Comparison of ENCODE assay signal across 17 cellular contexts in the genomic region with DNA sequence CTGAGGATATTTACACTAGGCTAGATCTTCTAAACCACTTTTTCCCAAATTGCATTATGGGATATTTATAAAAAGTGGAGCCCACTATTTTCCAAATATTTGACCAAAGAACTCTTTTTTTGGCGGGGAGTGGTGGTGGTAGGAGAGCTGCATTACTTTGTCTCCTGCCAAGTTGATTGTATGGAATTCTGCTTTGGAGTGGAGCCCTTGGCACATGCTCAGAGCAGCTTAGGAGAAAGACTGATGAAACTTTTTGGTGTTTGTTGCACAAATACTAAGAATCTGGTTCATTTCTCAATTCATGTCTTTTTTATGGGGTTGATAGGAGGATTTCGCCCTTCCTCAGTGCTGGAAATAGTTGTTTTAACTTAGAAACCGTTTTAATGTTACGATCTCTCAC.
DNase-seq lines count a peak whose midpoint lies in the region; ATAC-seq and TF ChIP-seq lines count a peak whose summit lies in the region.
"Had no signal": no experiment of that assay in that cellular context is flagged by ENCODE, and none has a peak within 500 bp of the region (broad histone marks: within the 10 kb centered on the region; RNA-seq: fewer than 3 reads in every experiment).

No MANE protein-coding gene starts in this region.

- 66 to 72% methylated on average over 4 of the region's 4 CpGs for WGBS in heart right ventricle, 2 donors

- peaks cover 0 to 8% (median 0%) of the 10 kb centered on the region in 7 donors for H3K27me3 ChIP-seq in heart right ventricle
- no peaks in the 10 kb centered on the region for H3K27me3 ChIP-seq in effector memory CD4-positive, alpha-beta T cell (replicated peaks; ENCODE audit: control insufficient read depth, insufficient read depth, low read length, poor library complexity, severe bottlenecking)
- H3K27me3 ChIP-seq: BLaER1 treated with 17β-estradiol and CSF1 and Interleukin-3, amounts not matched to agents 10 nM and 100 nM had no signal

- H3K36me3 ChIP-seq in heart right ventricle, result no peaks in the 10 kb centered on the region
- H3K36me3 ChIP-seq in effector memory CD4-positive, alpha-beta T cell (ENCODE audit: control insufficient read depth, insufficient read depth, low read length), result no peaks in the 10 kb centered on the region
- H3K36me3 ChIP-seq: BLaER1 treated with 17β-estradiol and CSF1 and Interleukin-3, amounts not matched to agents 10 nM and 100 nM had no signal

- TF ChIP-seq CTCF in heart right ventricle (IDR thresholded peaks at IDR 0.05) (no peak), fibroblast of the aortic adventitia (IDR thresholded peaks at IDR 0.05; ENCODE audit: insufficient read depth, low read length) (no peak), nephron (IDR thresholded peaks at IDR 0.05; ENCODE audit: unreplicated experiment in 3 of 3) (no peak)

- ATAC-seq in left cardiac atrium, result peak; percentile 24 to 41
- ATAC-seq in heart right ventricle, result no peak
- ATAC-seq: A549; CD8-positive, alpha-beta T cell had no signal

- H3K27ac Mint-ChIP-seq in nephron, result peak overlapping the region in 2 of 3 experiments; percentile 54 to 84
- H3K27ac Mint-ChIP-seq: B cell; CD8-positive, alpha-beta T cell; H9 had no signal

- H3K4me3 Mint-ChIP-seq in nephron, result no peak overlapping the region
- H3K4me3 Mint-ChIP-seq: B cell; CD8-positive, alpha-beta T cell; H9 had no signal

- no peaks in the 10 kb centered on the region for H3K9me3 Mint-ChIP-seq in nephron
- H3K9me3 Mint-ChIP-seq: CD8-positive, alpha-beta T cell; H9 had no signal

- H3K36me3 Mint-ChIP-seq in nephron (ENCODE audit: low read depth), result no peaks in the 10 kb centered on the region
- H3K36me3 Mint-ChIP-seq: CD8-positive, alpha-beta T cell had no signal

- H3K4me3 ChIP-seq in heart right ventricle, result no peak overlapping the region
- H3K4me3 ChIP-seq in fibroblast of the aortic adventitia (ENCODE audit: low read depth, low read length), result no peak overlapping the region
- H3K4me3 ChIP-seq in effector memory CD4-positive, alpha-beta T cell (ENCODE audit: insufficient read depth, low read depth, low read length, poor library complexity, severe bottlenecking), result no peak overlapping the region
- H3K4me3 ChIP-seq: A549; BLaER1 treated with 17β-estradiol and CSF1 and Interleukin-3, amounts not matched to agents 10 nM and 100 nM had no signal

- no peaks in the 10 kb centered on the region for H3K9me3 ChIP-seq in heart right ventricle
- H3K9me3 ChIP-seq in effector memory CD4-positive, alpha-beta T cell (ENCODE audit: control insufficient read depth, low read length), result no peaks in the 10 kb centered on the region
- H3K9me3 ChIP-seq: A549 had no signal

- intact Hi-C loops in left cardiac atrium (cut with DNase I), result no loop called here
- intact Hi-C loops in heart right ventricle (cut with DNase I), result no loop called here

- DNase-seq in left cardiac atrium, result no peak
- DNase-seq in heart right ventricle, result no peak
- DNase-seq in fibroblast of the aortic adventitia (ENCODE audit: low read depth), result peak; percentile 63
- no peak for DNase-seq in effector memory CD4-positive, alpha-beta T cell
- no peak for DNase-seq in ACHN
- no peak for DNase-seq in activated T-cell treated with anti-CD3 and anti-CD28 coated beads, Interleukin-2, amount 50 U/mL, for 48 hours
- no peak for DNase-seq in anterior cingulate cortex (lab: John Stamatoyannopoulos, UW)
- DNase-seq: Calu3; CD8-positive, alpha-beta T cell; DMS79 treated with DMSO at 0.1 percent for 48 hours; GF-D8; H9 had no signal

- H3K27me3 Mint-ChIP-seq in nephron (ENCODE audit: low read depth), result no peaks in the 10 kb centered on the region
- H3K27me3 Mint-ChIP-seq: B cell had no signal

- no peaks in the 10 kb centered on the region for H3K4me1 ChIP-seq in heart right ventricle
- H3K4me1 ChIP-seq in effector memory CD4-positive, alpha-beta T cell (ENCODE audit: control insufficient read depth, insufficient read depth, low read length, poor library complexity, severe bottlenecking), result no peaks in the 10 kb centered on the region
- H3K4me1 ChIP-seq: A549 had no signal

- peaks cover 28% of the 10 kb centered on the region for H3K4me1 Mint-ChIP-seq in nephron
- H3K4me1 Mint-ChIP-seq: B cell had no signal

- H3K27ac ChIP-seq in heart right ventricle, result no peak overlapping the region
- H3K27ac ChIP-seq in effector memory CD4-positive, alpha-beta T cell (ENCODE audit: insufficient read depth, low read length, poor library complexity, severe bottlenecking), result no peak overlapping the region
- H3K27ac ChIP-seq: 22Rv1; A549; BLaER1 treated with 17β-estradiol and CSF1 and Interleukin-3, amounts not matched to agents 10 nM and 100 nM had no signal

- in situ Hi-C loops in ACHN (cut with HindIII; ENCODE audit: low pct_ligation_motif_present, low pct_unique_long_range_greater_than_20kb, low sequenced_read_pairs), result no loop called here

Comparison
In these comparisons a context has a peak if more than half of its experiments do, and no peak if none do; other contexts are left out.
1. ATAC-seq: peak in left cardiac atrium (2 of 2); none in heart right ventricle (0 of 8).